Comparison of ENCODE assay signal across 11 cellular contexts in the genomic region with DNA sequence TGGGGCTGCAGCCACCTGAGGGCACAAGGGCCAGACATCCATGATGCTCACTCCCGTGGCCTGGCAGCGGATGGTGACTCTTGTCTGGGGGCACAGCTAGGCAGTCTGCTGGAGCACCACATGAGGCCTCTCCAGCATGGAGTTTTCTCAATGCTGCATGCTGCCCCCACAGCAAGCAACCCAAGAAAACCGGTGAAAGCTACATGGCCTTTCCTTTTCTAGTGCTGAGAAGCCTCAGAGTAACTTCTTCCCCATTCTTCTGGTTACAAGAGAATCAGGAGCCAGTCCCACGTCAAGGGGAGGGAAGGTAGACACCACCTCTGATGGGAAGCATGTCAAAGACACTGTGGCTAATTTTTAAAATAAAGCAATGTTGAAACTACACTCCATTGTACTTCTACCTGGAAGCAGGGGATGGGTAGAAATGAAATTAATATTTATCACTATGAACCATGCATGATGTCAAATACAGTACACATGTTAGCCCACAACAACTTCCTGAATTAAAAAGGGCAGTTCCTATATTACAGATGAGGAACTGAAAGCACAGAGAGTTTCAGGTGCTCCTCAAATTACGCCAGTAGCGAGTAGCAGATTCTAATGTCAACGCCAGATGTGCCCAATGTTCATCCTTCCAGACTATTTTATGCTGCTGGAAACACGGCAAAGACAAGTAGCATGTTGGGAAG.
DNase-seq lines count a peak whose midpoint lies in the region; ATAC-seq and TF ChIP-seq lines count a peak whose summit lies in the region.
"Had no signal": no experiment of that assay in that cellular context is flagged by ENCODE, and none has a peak within 500 bp of the region (broad histone marks: within the 10 kb centered on the region; RNA-seq: fewer than 3 reads in every experiment).

No MANE protein-coding gene starts in this region.

- no peak overlapping the region for H3K4me3 ChIP-seq in esophagus muscularis mucosa
- H3K4me3 ChIP-seq in psoas muscle = no peak overlapping the region
- H3K4me3 ChIP-seq: smooth muscle cell, testis had no signal

- H3K4me1 Mint-ChIP-seq in activated CD4-positive, alpha-beta T cell treated with anti-CD3 and anti-CD28 coated beads, Interleukin-2, amount 10 ng/mL, durations not matched to agents 7 days and 5 days = no peaks in the 10 kb centered on the region
- H3K4me1 Mint-ChIP-seq in stimulated activated naive CD8-positive, alpha-beta T cell treated with anti-CD3 and anti-CD28 coated beads, Interleukin-15, amount 100 ng/mL, for 72 hours = no peaks in the 10 kb centered on the region

- no peak for TF ChIP-seq EP300 in esophagus muscularis mucosa (IDR thresholded peaks at IDR 0.05)

- no peak overlapping the region for H3K4me3 Mint-ChIP-seq in activated CD4-positive, alpha-beta T cell treated with anti-CD3 and anti-CD28 coated beads, Interleukin-2, amount 10 ng/mL, durations not matched to agents 7 days and 5 days
- no peak overlapping the region for H3K4me3 Mint-ChIP-seq in stimulated activated naive CD8-positive, alpha-beta T cell treated with anti-CD3 and anti-CD28 coated beads, Interleukin-15, amount 100 ng/mL, for 72 hours

- POLR2A ChIA-PET in activated CD4-positive, alpha-beta T cell treated with anti-CD3 and anti-CD28 coated beads, Interleukin-2, amount 10 ng/mL, durations not matched to agents 7 days and 5 days (lab: Charles Lee) = no interaction called here

- H3K36me3 ChIP-seq in esophagus muscularis mucosa = no peaks in the 10 kb centered on the region
- H3K36me3 ChIP-seq in psoas muscle (ENCODE audit: insufficient read depth in 1 of 2, low read depth in 1 of 2) = no peaks in the 10 kb centered on the region

- H3K27ac ChIP-seq in esophagus muscularis mucosa (replicated peaks in 1 of 4) (no peak overlapping the region), psoas muscle (no peak overlapping the region)
- H3K27ac ChIP-seq: testis had no signal

- CTCF ChIA-PET in activated CD4-positive, alpha-beta T cell treated with anti-CD3 and anti-CD28 coated beads, Interleukin-2, amount 10 ng/mL, durations not matched to agents 7 days and 5 days (lab: Charles Lee) = no interaction called here

- H3K4me1 ChIP-seq in esophagus muscularis mucosa (no peaks in the 10 kb centered on the region), psoas muscle (no peaks in the 10 kb centered on the region)
- H3K4me1 ChIP-seq: testis had no signal

- no peak for TF ChIP-seq CTCF in esophagus muscularis mucosa (IDR thresholded peaks at IDR 0.05)
- TF ChIP-seq CTCF in psoas muscle (IDR thresholded peaks at IDR 0.05) = no peak

- ATAC-seq in GM18861 (IDR thresholded peaks at IDR 0.05; ENCODE audit: unreplicated experiment) (peak; percentile 99), GM21786 (IDR thresholded peaks at IDR 0.05; ENCODE audit: unreplicated experiment) (peak; percentile 96), HG03442 (IDR thresholded peaks at IDR 0.05; ENCODE audit: unreplicated experiment) (peak; percentile 97), psoas muscle (no peak)
- no peak for ATAC-seq in stimulated activated naive CD8-positive, alpha-beta T cell treated with anti-CD3 and anti-CD28 coated beads, Interleukin-15, amount 100 ng/mL, for 72 hours
- ATAC-seq: esophagus mucosa had no signal

- WGBS in esophagus muscularis mucosa = 59% methylated on average over 8 of the region's 8 CpGs
- 47 to 59% (median 55%) methylated on average over 8 of the region's 8 CpGs for whole genome bisulfite sequencing in psoas muscle, 3 donors

- no peak for TF ChIP-seq POLR2A in esophagus muscularis mucosa (IDR thresholded peaks at IDR 0.05; ENCODE audit: low read depth)

- H3K9me3 ChIP-seq in esophagus muscularis mucosa (no peaks in the 10 kb centered on the region), psoas muscle (no peaks in the 10 kb centered on the region)
- H3K9me3 ChIP-seq: testis had no signal

- H3K27me3 Mint-ChIP-seq in activated CD4-positive, alpha-beta T cell treated with anti-CD3 and anti-CD28 coated beads, Interleukin-2, amount 10 ng/mL, durations not matched to agents 7 days and 5 days = peaks cover 6% of the 10 kb centered on the region
- peaks cover 30% of the 10 kb centered on the region for H3K27me3 Mint-ChIP-seq in stimulated activated naive CD8-positive, alpha-beta T cell treated with anti-CD3 and anti-CD28 coated beads, Interleukin-15, amount 100 ng/mL, for 72 hours

- H3K9me3 Mint-ChIP-seq in activated CD4-positive, alpha-beta T cell treated with anti-CD3 and anti-CD28 coated beads, Interleukin-2, amount 10 ng/mL, durations not matched to agents 7 days and 5 days = no peaks in the 10 kb centered on the region
- H3K9me3 Mint-ChIP-seq in stimulated activated naive CD8-positive, alpha-beta T cell treated with anti-CD3 and anti-CD28 coated beads, Interleukin-15, amount 100 ng/mL, for 72 hours = no peaks in the 10 kb centered on the region

- peak; percentile 84 for DNase-seq in esophagus muscularis mucosa (ENCODE audit: extremely low spot score)
- DNase-seq in activated CD4-positive, alpha-beta T cell treated with anti-CD3 and anti-CD28 coated beads, Interleukin-2, amount 10 ng/mL, durations not matched to agents 7 days and 5 days = no peak
- DNase-seq in activated CD4-positive, CD25-positive, alpha-beta regulatory T cell (lab: John Stamatoyannopoulos, UW) = no peak
- DNase-seq in psoas muscle = no peak
- DNase-seq in stimulated activated naive CD8-positive, alpha-beta T cell treated with anti-CD3 and anti-CD28 coated beads, Interleukin-15, amount 100 ng/mL, for 72 hours = no peak
- DNase-seq: testis had no signal

- no peak overlapping the region for H3K27ac Mint-ChIP-seq in activated CD4-positive, alpha-beta T cell treated with anti-CD3 and anti-CD28 coated beads, Interleukin-2, amount 10 ng/mL, durations not matched to agents 7 days and 5 days
- H3K27ac Mint-ChIP-seq in stimulated activated naive CD8-positive, alpha-beta T cell treated with anti-CD3 and anti-CD28 coated beads, Interleukin-15, amount 100 ng/mL, for 72 hours = no peak overlapping the region

- H3K27me3 ChIP-seq in esophagus muscularis mucosa = peaks cover 0 to 4% (median 0%) of the 10 kb centered on the region in 4 donors
- H3K27me3 ChIP-seq in psoas muscle (ENCODE audit: insufficient read depth in 3 of 3, low read length in 2 of 3) = no peaks in the 10 kb centered on the region
- H3K27me3 ChIP-seq: testis had no signal

- intact Hi-C loops in esophagus muscularis mucosa (cut with DNase I) = loop anchor here (5.0 kb wide), 1 partner anchor 476 kb away; no protein-coding TSS in a partner anchor
- intact Hi-C loops in psoas muscle (cut with DNase I) = loop anchor here in 1 of 2 donors (10.0 kb wide), 1 partner anchor 1929 kb away; no protein-coding TSS in a partner anchor

- no peaks in the 10 kb centered on the region for H3K36me3 Mint-ChIP-seq in activated CD4-positive, alpha-beta T cell treated with anti-CD3 and anti-CD28 coated beads, Interleukin-2, amount 10 ng/mL, durations not matched to agents 7 days and 5 days (ENCODE audit: low read depth)

Comparison
In these comparisons a context has a peak if more than half of its experiments do, and no peak if none do; other contexts are left out.
1. ATAC-seq: peak in GM18861 (single experiment), GM21786 (single experiment) and HG03442 (single experiment); none in psoas muscle (0 of 4) and stimulated activated naive CD8-positive, alpha-beta T cell treated with anti-CD3 and anti-CD28 coated beads, Interleukin-15, amount 100 ng/mL, for 72 hours (single experiment).